23 cellular contexts compared by ENCODE assay signal in the genomic region with DNA sequence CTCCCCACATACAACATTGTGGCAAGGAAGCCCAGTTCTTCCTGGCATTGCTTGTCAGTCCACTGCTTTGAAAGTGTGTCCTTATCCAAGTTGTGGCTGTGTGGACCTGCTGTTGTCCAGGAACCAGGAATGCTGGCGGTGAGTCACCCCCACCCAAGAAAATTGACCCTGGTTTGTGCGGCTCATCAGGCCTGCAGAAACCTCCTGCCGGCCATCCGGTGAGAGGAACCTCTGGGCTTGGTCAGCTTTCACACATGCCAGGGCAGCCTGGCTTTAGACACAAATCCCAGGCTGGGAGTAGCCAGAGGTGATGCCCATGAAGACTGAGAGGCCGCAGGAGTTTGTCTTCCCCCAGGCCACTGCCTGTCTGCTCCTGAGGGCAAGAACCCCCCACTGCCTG.
"Had no signal": no experiment of that assay in that cellular context is flagged by ENCODE, and none has a peak within 500 bp of the region (broad histone marks: within the 10 kb centered on the region; RNA-seq: fewer than 3 reads in every experiment).

No MANE protein-coding gene starts in this region.

- H3K36me3 ChIP-seq: breast epithelium, pancreas, suprapubic skin, transverse colon, WERI-Rb-1 had no signal

- ATAC-seq: activated CD4-positive, CD25-positive, alpha-beta regulatory T cell treated with anti-CD3 and anti-CD28 coated beads, Interleukin-2, amount 50 U/mL, for 24 hours; left colon; naive thymus-derived CD4-positive, alpha-beta T cell; pancreas; psoas muscle had no signal

- FAIRE-seq: colon, endometrium, frontal cortex, islet of Langerhans, pancreas had no signal

- H3K27ac ChIP-seq: breast epithelium, psoas muscle, suprapubic skin, transverse colon, WERI-Rb-1 had no signal

- H3K27me3 ChIP-seq: breast epithelium, pancreas, transverse colon had no signal

- H3K4me3 ChIP-seq: breast epithelium, pancreas, psoas muscle, suprapubic skin, transverse colon had no signal

- H3K4me1 ChIP-seq: breast epithelium had no signal

- H3K9me3 ChIP-seq: breast epithelium, pancreas, psoas muscle, suprapubic skin, transverse colon had no signal

- DNase-seq: activated CD4-positive, alpha-beta T cell treated with anti-CD3 and anti-CD28 coated beads for 48 hours; activated CD4-positive, alpha-beta T cell treated with anti-CD3 and anti-CD28 coated beads, Interleukin-2, amount 50 U/mL, for 48 hours; activated CD8-positive, alpha-beta memory T cell treated with anti-CD3 and anti-CD28 coated beads for 24 hours; activated effector memory CD4-positive, alpha-beta T cell treated with anti-CD3 and anti-CD28 coated beads, Interleukin-2, amount 50 U/mL, for 16 hours; activated naive CD4-positive, alpha-beta T cell treated with anti-CD3 and anti-CD28 coated beads, Interleukin-2, amount 10 ng/mL, durations not matched to agents 7 days and 5 days; activated naive CD8-positive, alpha-beta T cell treated with anti-CD3 and anti-CD28 coated beads, Interleukin-2, amount 10 ng/mL, durations not matched to agents 7 days and 5 days; effector CD8-positive, alpha-beta T cell; left colon; naive thymus-derived CD4-positive, alpha-beta T cell; pancreas; psoas muscle; stimulated activated CD4-positive, alpha-beta T cell treated with anti-CD3 and anti-CD28 coated beads, Interleukin-15, amount 100 ng/mL, for 24 hours; stimulated activated CD4-positive, alpha-beta T cell treated with anti-CD3 and anti-CD28 coated beads, Interleukin-2, amount 100 ng/mL, for 24 hours; stimulated activated naive CD4-positive, alpha-beta T cell; transverse colon; WERI-Rb-1 had no signal
